In genomic region chr6:110538416-110539060, GRCh38 we compare ENCODE assay signal across 21 cellular contexts.
DNase-seq lines count a peak whose midpoint lies in the region; FAIRE-seq and TF ChIP-seq lines count a peak whose summit lies in the region.
"Had no signal": no experiment of that assay in that cellular context is flagged by ENCODE, and none has a peak within 500 bp of the region (broad histone marks: within the 10 kb centered on the region; RNA-seq: fewer than 3 reads in every experiment).

No MANE protein-coding gene starts in this region.

- no peak overlapping the region for H3K27ac Mint-ChIP-seq in CD14-positive monocyte
- H3K27ac Mint-ChIP-seq: activated CD8-positive, alpha-beta T cell treated with anti-CD3 and anti-CD28 coated beads for 36 hours; neural progenitor cell had no signal

- no peaks in the 10 kb centered on the region for H3F3A ChIP-seq in Loucy (ENCODE audit: low read depth)

- peaks cover 14% of the 10 kb centered on the region for H3K4me1 Mint-ChIP-seq in CD14-positive monocyte

- intact Hi-C loops in CD14-positive monocyte (cut with micrococcal nuclease) = no loop called here

- peak overlapping the region; percentile 88 for H3K27ac ChIP-seq in 22Rv1
- H3K27ac ChIP-seq in brain microvascular endothelial cell = peak overlapping the region; percentile 96
- peak overlapping the region; percentile 66 for H3K27ac ChIP-seq in keratinocyte (ENCODE audit: control insufficient read depth, insufficient read depth, low read length)
- H3K27ac ChIP-seq: cardiac muscle cell, neural progenitor cell had no signal

- H3K9me3 ChIP-seq in Loucy (ENCODE audit: insufficient read depth, low read depth, low read length) = peaks cover 21% of the 10 kb centered on the region; the same call in 1 of the 2 replicates
- H3K9me3 ChIP-seq in keratinocyte (ENCODE audit: control insufficient read depth, low read depth, low read length) = peaks cover 13% of the 10 kb centered on the region

- peaks cover 49% of the 10 kb centered on the region for H3K4me1 ChIP-seq in Loucy (ENCODE audit: insufficient read depth, low read length, poor library complexity, severe bottlenecking)
- peaks cover 32% of the 10 kb centered on the region for H3K4me1 ChIP-seq in keratinocyte (ENCODE audit: control insufficient read depth, extremely low read depth, insufficient read depth, low read length)
- H3K4me1 ChIP-seq: neural progenitor cell had no signal

- no peaks in the 10 kb centered on the region for H3K36me3 Mint-ChIP-seq in CD14-positive monocyte
- H3K36me3 Mint-ChIP-seq: CD4-positive, CD25-positive, alpha-beta regulatory T cell; neural progenitor cell had no signal

- H4K20me1 ChIP-seq in Loucy (ENCODE audit: insufficient read depth, low read length, poor library complexity, severe bottlenecking) (no peaks in the 10 kb centered on the region), keratinocyte (ENCODE audit: control insufficient read depth, extremely low read depth, insufficient read depth, low read length) (no peaks in the 10 kb centered on the region)

- in situ Hi-C loops in brain microvascular endothelial cell (cut with HindIII; ENCODE audit: low pct_ligation_motif_present, low sequenced_read_pairs) = loop anchor here (25.0 kb wide), 1 partner anchor 424 kb away; the partner anchor contains the start of gene GTF3C6

- H2AFZ ChIP-seq in Loucy (ENCODE audit: low read length) (peak overlapping the region; percentile 29; the same call in 1 of the 2 replicates), keratinocyte (ENCODE audit: control insufficient read depth, low read length) (no peak overlapping the region)
- H2AFZ ChIP-seq: neural progenitor cell had no signal

- H3K27me3 Mint-ChIP-seq in CD14-positive monocyte (ENCODE audit: low read depth in 3 of 3) = peaks cover 5 to 7% (median 6%) of the 10 kb centered on the region in 3 donors
- H3K27me3 Mint-ChIP-seq: CD4-positive, CD25-positive, alpha-beta regulatory T cell had no signal

- H3K9me1 ChIP-seq in keratinocyte (ENCODE audit: control insufficient read depth, extremely low read depth, insufficient read depth, low read length) = no peaks in the 10 kb centered on the region

- H3K36me3 ChIP-seq in Loucy (ENCODE audit: insufficient read depth, low read length) = no peaks in the 10 kb centered on the region; the same call in 1 of the 2 replicates
- H3K36me3 ChIP-seq in brain microvascular endothelial cell (replicated peaks) = no peaks in the 10 kb centered on the region
- H3K36me3 ChIP-seq in keratinocyte (ENCODE audit: control insufficient read depth in 2 of 2, extremely low read depth in 1 of 2, insufficient read depth in 2 of 2, low read length in 2 of 2) = no peaks in the 10 kb centered on the region
- H3K36me3 ChIP-seq: cardiac muscle cell, neural progenitor cell had no signal

- dilution Hi-C loops in keratinocyte (cut with MboI; ENCODE audit: extremely low pct_ligation_motif_present, low sequenced_read_pairs) = loop anchor here (10.0 kb wide), 2 partner anchors 136 to 336 kb away; partner anchors contain the start of gene AMD1

- no peak overlapping the region for H3K4me3 Mint-ChIP-seq in CD14-positive monocyte
- H3K4me3 Mint-ChIP-seq: activated CD8-positive, alpha-beta T cell treated with anti-CD3 and anti-CD28 coated beads for 36 hours; activated naive CD8-positive, alpha-beta T cell; CD4-positive, CD25-positive, alpha-beta regulatory T cell; neural progenitor cell had no signal

- H3K9me2 ChIP-seq in Loucy (replicated peaks; ENCODE audit: low read depth, low read length) = no peaks in the 10 kb centered on the region

- H3K79me2 ChIP-seq in Loucy (ENCODE audit: insufficient read depth, low read length) = no peaks in the 10 kb centered on the region
- no peaks in the 10 kb centered on the region for H3K79me2 ChIP-seq in keratinocyte (ENCODE audit: control insufficient read depth, insufficient read depth, low read length)

- H3K4me2 ChIP-seq in Loucy (ENCODE audit: low read depth, low read length, poor library complexity, severe bottlenecking) (no peak overlapping the region), keratinocyte (ENCODE audit: control insufficient read depth, extremely low read depth, insufficient read depth, low read depth, low read length) (no peak overlapping the region)
- H3K4me2 ChIP-seq: neural progenitor cell had no signal

- no peak overlapping the region for H3K9ac ChIP-seq in Loucy (ENCODE audit: low read depth, low read length, poor library complexity, severe bottlenecking)
- no peak overlapping the region for H3K9ac ChIP-seq in keratinocyte (ENCODE audit: control insufficient read depth, extremely low read depth, insufficient read depth, low read length)
- H3K9ac ChIP-seq: neural progenitor cell had no signal

- no peak for TF ChIP-seq CTCF in 22Rv1 (IDR thresholded peaks at IDR 0.05)
- no peak for TF ChIP-seq CTCF in Loucy (conservative IDR thresholded peaks at IDR 0.05; ENCODE audit: low read length)
- no peak for TF ChIP-seq CTCF in brain microvascular endothelial cell (IDR thresholded peaks at IDR 0.05; ENCODE audit: low read depth, low read length, missing control alignments)
- TF ChIP-seq CTCF in keratinocyte (optimal IDR thresholded peaks at IDR 0.05 in 1 of 3, IDR thresholded peaks at IDR 0.05 in 1 of 3, conservative IDR thresholded peaks at IDR 0.05 in 1 of 3; ENCODE audit: extremely low read depth in 1 of 3, insufficient read depth in 2 of 3, low read length in 3 of 3) = no peak
- TF ChIP-seq CTCF in CD14-positive monocyte (IDR thresholded peaks at IDR 0.05) = no peak

- FAIRE-seq in keratinocyte (lab: Jason Lieb, UNC) = no peak
- FAIRE-seq: GM18507, H54 had no signal

- no peak for DNase-seq in brain microvascular endothelial cell
- no peak for DNase-seq in keratinocyte (ENCODE audit: low read depth, low spot score)
- DNase-seq in NCI-H446 treated with DMSO at 0.1 percent for 48 hours (lab: John Stamatoyannopoulos, UW) = no peak
- DNase-seq in CD14-positive monocyte (ENCODE audit: low spot score) = no peak
- DNase-seq in stimulated activated CD4-positive, alpha-beta T cell treated with anti-CD3 and anti-CD28 coated beads, Interleukin-2, amount 100 ng/mL, for 48 hours = no peak
- no peak for DNase-seq in H4 (ENCODE audit: low spot score)
- DNase-seq: activated CD4-positive, CD25-positive, alpha-beta regulatory T cell; activated CD8-positive, alpha-beta T cell treated with anti-CD3 and anti-CD28 coated beads for 36 hours; activated T-cell treated with anti-CD3 and anti-CD28 coated beads, Interleukin-2, amount 50 U/mL, for 48 hours; CD4-positive, CD25-positive, alpha-beta regulatory T cell; KBM-7; kidney glomerular epithelial cell; NCI-H2081 treated with DMSO at 0.1 percent for 48 hours; NCI-H510A had no signal

- H3K27me3 ChIP-seq in Loucy (ENCODE audit: insufficient read depth, low read length, poor library complexity, severe bottlenecking) = no peaks in the 10 kb centered on the region
- H3K27me3 ChIP-seq in brain microvascular endothelial cell (replicated peaks) = no peaks in the 10 kb centered on the region
- H3K27me3 ChIP-seq in keratinocyte (ENCODE audit: control insufficient read depth, extremely low read depth, insufficient read depth, low read length) = no peaks in the 10 kb centered on the region
- H3K27me3 ChIP-seq: cardiac muscle cell, neural progenitor cell had no signal

- H3K4me3 ChIP-seq in Loucy (ENCODE audit: low read length, poor library complexity, severe bottlenecking) (no peak overlapping the region), brain microvascular endothelial cell (ENCODE audit: low read depth, low read length) (no peak overlapping the region), keratinocyte (ENCODE audit: control insufficient read depth in 2 of 3, extremely low read depth in 1 of 3, insufficient read depth in 2 of 3, low read depth in 1 of 3, low read length in 3 of 3) (no peak overlapping the region)
- H3K4me3 ChIP-seq: cardiac muscle cell, neural progenitor cell had no signal

- peaks cover 4 to 11% (median 7%) of the 10 kb centered on the region in 7 donors for H3K9me3 Mint-ChIP-seq in CD14-positive monocyte
